Comparison of ENCODE assay signal across 1 cellular context in genomic region chr14:60091550-60092511, GRCh38.
A peak's percentile ranks its signal among the peaks of the same experiment; 100 is the strongest.
TF ChIP-seq lines count a peak whose summit lies in the region.

TSS of gene PCNX4 (plus strand) at chr14:60091923. CDS start at chr14:60107639, 15,716 bp downstream.

TF ChIP-seq in HepG2, 621 proteins besides CTCF, POLR2A, EP300 and RAD21 (continued from another document):
- TF ChIP-seq KLF6 (CRISPR knock-in tag; IDR thresholded peaks at IDR 0.05) = 0 out of 2 replicates have a peak, but pooled peaks have one; percentile 66
- peak; percentile 89; the same call in 1 of the 2 replicates for TF ChIP-seq ZSCAN25 (CRISPR knock-in tag; IDR thresholded peaks at IDR 0.05)
- TF ChIP-seq ZNF18 (CRISPR knock-in tag; IDR thresholded peaks at IDR 0.05; ENCODE audit: insufficient replicate concordance) = peak; percentile 87
- TF ChIP-seq ZNF354B (CRISPR knock-in tag; IDR thresholded peaks at IDR 0.05) = peak; percentile 94
- peak; percentile 80; the same call in 1 of the 2 replicates for TF ChIP-seq HMGXB3 (CRISPR knock-in tag; IDR thresholded peaks at IDR 0.05; ENCODE audit: borderline replicate concordance)
- TF ChIP-seq ZFP36 (IDR thresholded peaks at IDR 0.05; ENCODE audit: borderline replicate concordance, low read depth, low read length, partially characterized antibody) = no peak
- TF ChIP-seq CBX5 (CRISPR knock-in tag; IDR thresholded peaks at IDR 0.05; ENCODE audit: borderline replicate concordance) = peak; percentile 53; the same call in 1 of the 2 replicates
- no peak for TF ChIP-seq JDP2 (CRISPR knock-in tag; IDR thresholded peaks at IDR 0.05; ENCODE audit: borderline replicate concordance)
- TF ChIP-seq ONECUT2 (CRISPR knock-in tag; IDR thresholded peaks at IDR 0.05) = no peak
- no peak for TF ChIP-seq SYNCRIP (IDR thresholded peaks at IDR 0.05; ENCODE audit: insufficient read depth, low read depth, low read length)
- peak; percentile 92; the same call in 1 of the 2 replicates for TF ChIP-seq ZNF788 (CRISPR knock-in tag; IDR thresholded peaks at IDR 0.05; ENCODE audit: borderline replicate concordance)
- no peak; the same call in none of the 2 replicates for TF ChIP-seq ZNF503 (CRISPR knock-in tag; IDR thresholded peaks at IDR 0.05)
- TF ChIP-seq MAX (IDR thresholded peaks at IDR 0.05) = peak; percentile 97
- TF ChIP-seq PLSCR1 (CRISPR knock-in tag; IDR thresholded peaks at IDR 0.05; ENCODE audit: borderline replicate concordance) = no peak
- TF ChIP-seq PAF1 (CRISPR knock-in tag; IDR thresholded peaks at IDR 0.05) = no peak
- TF ChIP-seq MIER3 (CRISPR knock-in tag; IDR thresholded peaks at IDR 0.05; ENCODE audit: borderline replicate concordance) = peak; percentile 85; the same call in 1 of the 2 replicates
- peak; percentile 91 for TF ChIP-seq HIVEP1 (CRISPR knock-in tag; IDR thresholded peaks at IDR 0.05)
- TF ChIP-seq ATAD3A (CRISPR knock-in tag; IDR thresholded peaks at IDR 0.05) = no peak
- TF ChIP-seq ZNF720 (CRISPR knock-in tag; IDR thresholded peaks at IDR 0.05) = no peak
- peak; percentile 94 for TF ChIP-seq CCDC6 (CRISPR knock-in tag; IDR thresholded peaks at IDR 0.05)
- TF ChIP-seq MTF2 (CRISPR knock-in tag; IDR thresholded peaks at IDR 0.05; ENCODE audit: borderline replicate concordance) = no peak
- no peak for TF ChIP-seq MTA3 (CRISPR knock-in tag; IDR thresholded peaks at IDR 0.05)
- TF ChIP-seq MLX (CRISPR knock-in tag; IDR thresholded peaks at IDR 0.05) = peak; percentile 26; the same call in 1 of the 2 replicates
- TF ChIP-seq KMT2B (CRISPR knock-in tag; IDR thresholded peaks at IDR 0.05) = peak; percentile 97
- no peak for TF ChIP-seq ZNF17 (CRISPR knock-in tag; IDR thresholded peaks at IDR 0.05)
- TF ChIP-seq ZNF296 (CRISPR knock-in tag; conservative IDR thresholded peaks at IDR 0.05) = no peak
- peak; percentile 55; the same call in 1 of the 2 replicates for TF ChIP-seq SOX5 (CRISPR knock-in tag; IDR thresholded peaks at IDR 0.05; ENCODE audit: borderline replicate concordance)
- TF ChIP-seq ZNF136 (CRISPR knock-in tag; IDR thresholded peaks at IDR 0.05; ENCODE audit: low read depth) = no peak; the same call in 1 of the 2 replicates
- TF ChIP-seq CERS6 (CRISPR knock-in tag; IDR thresholded peaks at IDR 0.05) = no peak
- peak; percentile 47 for TF ChIP-seq NFYC (CRISPR knock-in tag; IDR thresholded peaks at IDR 0.05)
- TF ChIP-seq DMTF1 (CRISPR knock-in tag; IDR thresholded peaks at IDR 0.05) = peak; percentile 82; the same call in 1 of the 2 replicates
- peak; percentile 99 for TF ChIP-seq ZNF883 (CRISPR knock-in tag; IDR thresholded peaks at IDR 0.05; ENCODE audit: not compliant biosample characterization)
- TF ChIP-seq GTF2F1 (IDR thresholded peaks at IDR 0.05; ENCODE audit: low read length) = no peak
- no peak for TF ChIP-seq NFIB (CRISPR knock-in tag; IDR thresholded peaks at IDR 0.05; ENCODE audit: borderline replicate concordance)
- TF ChIP-seq ZNF230 (CRISPR knock-in tag; IDR thresholded peaks at IDR 0.05) = peak; percentile 98
- no peak for TF ChIP-seq ZBTB37 (CRISPR knock-in tag; IDR thresholded peaks at IDR 0.05)
- TF ChIP-seq ZNF776 (CRISPR knock-in tag; IDR thresholded peaks at IDR 0.05) = peak; percentile 65; the same call in 1 of the 2 replicates
- TF ChIP-seq ZNF563 (CRISPR knock-in tag; IDR thresholded peaks at IDR 0.05) = peak; percentile 97
- peak; percentile 98 for TF ChIP-seq BCL3 (CRISPR knock-in tag; IDR thresholded peaks at IDR 0.05)
- TF ChIP-seq ZNF510 (CRISPR knock-in tag; IDR thresholded peaks at IDR 0.05; ENCODE audit: low read depth) = peak; percentile 97; the same call in 1 of the 2 replicates
- no peak; the same call in 1 of the 2 replicates for TF ChIP-seq PATZ1 (CRISPR knock-in tag; IDR thresholded peaks at IDR 0.05)
- TF ChIP-seq MXD3 (CRISPR knock-in tag; IDR thresholded peaks at IDR 0.05) = peak; percentile 96
